In the genomic region with DNA sequence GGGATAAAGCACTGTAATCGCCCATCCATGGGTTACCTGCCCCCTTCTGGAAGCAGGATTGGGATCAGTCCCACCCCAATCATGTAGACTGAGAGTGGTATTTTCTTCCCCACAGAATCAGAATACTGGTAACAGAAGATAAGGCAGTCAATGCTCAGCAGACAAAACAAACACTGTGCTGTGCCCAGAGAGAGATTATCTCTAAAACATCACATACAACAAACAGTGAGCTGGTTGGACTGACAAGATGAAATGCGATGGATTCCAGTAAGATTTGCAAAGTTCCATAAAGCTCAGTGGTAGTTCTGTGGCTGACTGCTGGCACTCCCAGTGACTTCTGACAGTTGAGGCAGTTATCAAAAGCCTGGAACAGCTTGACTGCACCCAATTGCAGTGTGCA, we compare ENCODE assay signal across 24 cellular contexts.
"Had no signal": no experiment of that assay in that cellular context is flagged by ENCODE, and none has a peak within 500 bp of the region (broad histone marks: within the 10 kb centered on the region; RNA-seq: fewer than 3 reads in every experiment).

No MANE protein-coding gene starts in this region.

- H3K27ac ChIP-seq: pancreas, prostate gland, suprapubic skin, tibial nerve, uterus had no signal

- H3K36me3 Mint-ChIP-seq: mesothelial cell of epicardium; naive B cell; natural killer cell; stimulated activated naive B cell treated with anti-CD40 and anti-IgM and Interleukin-4, amounts not matched to agents 10 μg/mL and 1 μg/mL and 100 μg/mL, for 72 hours; type B pancreatic cell had no signal

- DNase-seq: islet precursor cell; mesendoderm; naive B cell; natural killer cell; nephron progenitor cell; pancreas; posterior cingulate gyrus; retina; right cardiac atrium; stimulated activated CD4-positive, alpha-beta T cell treated with anti-CD3 and anti-CD28 coated beads, Interleukin-12 subunit alpha, Interleukin-12 subunit beta, amount 100 ng/mL, for 4 hours; stimulated activated CD4-positive, alpha-beta T cell treated with anti-CD3 and anti-CD28 coated beads, Interleukin-15, amount 100 ng/mL, for 24 hours; stimulated activated CD4-positive, alpha-beta T cell treated with anti-CD3 and anti-CD28 coated beads, Interleukin-2, amount 100 ng/mL, for 24 hours; stimulated activated CD4-positive, alpha-beta T cell treated with anti-CD3 and anti-CD28 coated beads, Interleukin-4, amount 100 ng/mL, for 1 hour; stimulated activated naive B cell treated with anti-CD40 and anti-IgM and Interleukin-4, amounts not matched to agents 10 μg/mL and 1 μg/mL and 100 μg/mL, for 72 hours; stimulated activated naive CD8-positive, alpha-beta T cell treated with anti-CD3 and anti-CD28 coated beads, Interleukin-15, Interleukin-2, amounts not matched to agents 100 U/mL and 50 U/mL, for 24 hours; uterus had no signal

- H3K4me3 Mint-ChIP-seq: mesothelial cell of epicardium; natural killer cell; nephron progenitor cell; stimulated activated naive B cell treated with anti-CD40 and anti-IgM and Interleukin-4, amounts not matched to agents 10 μg/mL and 1 μg/mL and 100 μg/mL, for 72 hours; type B pancreatic cell had no signal

- H3K4me1 Mint-ChIP-seq: mesothelial cell of epicardium, natural killer cell, nephron progenitor cell had no signal

- H3K27ac Mint-ChIP-seq: mesothelial cell of epicardium; naive B cell; natural killer cell; stimulated activated naive B cell treated with anti-CD40 and anti-IgM and Interleukin-4, amounts not matched to agents 10 μg/mL and 1 μg/mL and 100 μg/mL, for 72 hours; type B pancreatic cell had no signal

- H3K9me3 Mint-ChIP-seq: mesothelial cell of epicardium, nephron progenitor cell, type B pancreatic cell had no signal

- H3K4me3 ChIP-seq: lung, pancreas, prostate gland, skin epidermis, suprapubic skin, tibial nerve, uterus had no signal

- H3K27me3 ChIP-seq: pancreas, suprapubic skin, tibial nerve, uterus had no signal

- H3K9me3 ChIP-seq: pancreas, prostate gland, suprapubic skin, tibial nerve, uterus had no signal

- H3K4me1 ChIP-seq: pancreas, prostate gland, suprapubic skin, uterus had no signal

- ATAC-seq: natural killer cell; pancreas; right cardiac atrium; sciatic nerve; stimulated activated naive B cell treated with anti-CD40 and anti-IgM and Interleukin-4, amounts not matched to agents 10 μg/mL and 1 μg/mL and 100 μg/mL, for 72 hours; stimulated activated naive CD8-positive, alpha-beta T cell treated with anti-CD3 and anti-CD28 coated beads, Interleukin-15, Interleukin-2, amounts not matched to agents 100 U/mL and 50 U/mL, for 24 hours had no signal

- H3K36me3 ChIP-seq: pancreas, prostate gland, suprapubic skin, tibial nerve, uterus had no signal
